Comparison of ENCODE assay signal across 8 cellular contexts in genomic region chr11:14643697-14644395, GRCh38. TPM values are rescaled to one million over a fixed set of nuclear protein-coding genes. Genes with fewer than 3 reads are reported as not detected.
A peak's percentile ranks its signal among the peaks of the same experiment; 100 is the strongest.
DNase-seq lines count a peak whose midpoint lies in the region; ATAC-seq and TF ChIP-seq lines count a peak whose summit lies in the region.

PDE3B (plus strand) TSS chr11:14643804; CDS start chr11:14644076, 272 bp downstream.

- CTCF ChIA-PET in BJ (lab: Yijun Ruan, JAX): interaction anchor here (1.0 to 1.5 kb wide), 6 partner anchors 10 to 264 kb away, joined by 3 to 6 read pairs (median 4); partner anchors contain the start of gene CYP2R1
- CTCF ChIA-PET in activated CD8-positive, alpha-beta T cell treated with anti-CD3 and anti-CD28 coated beads, Interleukin-2, amount 10 ng/mL, durations not matched to agents 7 days and 5 days (lab: Charles Lee): interaction anchor here (0.8 to 4.1 kb wide), 25 partner anchors 9 to 264 kb away, joined by 3 to 22 read pairs (median 4); partner anchors contain the start of genes CYP2R1 and PSMA1

- H3K4me1 ChIP-seq in endocrine pancreas (ENCODE audit: control insufficient read depth, insufficient read depth, low read length) (peaks cover 19% of the 10 kb centered on the region), mesodermal cell (ENCODE audit: control insufficient read depth, insufficient read depth, low read length, poor library complexity, severe bottlenecking) (peaks cover 8% of the 10 kb centered on the region)

- H3K9me3 ChIP-seq in endocrine pancreas (ENCODE audit: control insufficient read depth, low read length): no peaks in the 10 kb centered on the region
- no peaks in the 10 kb centered on the region for H3K9me3 ChIP-seq in mesodermal cell (ENCODE audit: control insufficient read depth, low read length)

- no peaks in the 10 kb centered on the region for H3K36me3 ChIP-seq in BJ (ENCODE audit: control insufficient read depth, insufficient read depth, low read length)
- no peaks in the 10 kb centered on the region for H3K36me3 ChIP-seq in endocrine pancreas (ENCODE audit: control insufficient read depth, insufficient read depth, low read length)
- no peaks in the 10 kb centered on the region for H3K36me3 ChIP-seq in mesodermal cell (ENCODE audit: control insufficient read depth, insufficient read depth, low read length)

- no peaks in the 10 kb centered on the region for H3K9me3 Mint-ChIP-seq in activated CD8-positive, alpha-beta T cell treated with anti-CD3 and anti-CD28 coated beads, Interleukin-2, amount 10 ng/mL, durations not matched to agents 7 days and 5 days (ENCODE audit: insufficient read depth)

- peaks cover 41% of the 10 kb centered on the region for H3K4me1 Mint-ChIP-seq in activated CD8-positive, alpha-beta T cell treated with anti-CD3 and anti-CD28 coated beads, Interleukin-2, amount 10 ng/mL, durations not matched to agents 7 days and 5 days (ENCODE audit: low read depth)

- peak within 1 kb of the TSS; percentile 81 for H3K4me3 Mint-ChIP-seq in activated CD8-positive, alpha-beta T cell treated with anti-CD3 and anti-CD28 coated beads, Interleukin-2, amount 10 ng/mL, durations not matched to agents 7 days and 5 days

- H3K9ac ChIP-seq in endocrine pancreas (ENCODE audit: control insufficient read depth, insufficient read depth, low read length): peak within 1 kb of the TSS; percentile 88

- no peaks in the 10 kb centered on the region for H3K27me3 Mint-ChIP-seq in activated CD8-positive, alpha-beta T cell treated with anti-CD3 and anti-CD28 coated beads, Interleukin-2, amount 10 ng/mL, durations not matched to agents 7 days and 5 days (ENCODE audit: low read depth)

- DNase-seq in BJ (ENCODE audit: low read depth): no peak
- peak; percentile 53 for DNase-seq in NCI-H748 treated with DMSO at 0.1 percent for 48 hours (lab: John Stamatoyannopoulos, UW)
- DNase-seq in activated CD8-positive, alpha-beta T cell treated with anti-CD3 and anti-CD28 coated beads, Interleukin-2, amount 10 ng/mL, durations not matched to agents 7 days and 5 days: peak; percentile 89
- peak; percentile 42 to 48 for DNase-seq in stimulated activated CD8-positive, alpha-beta memory T cell treated with anti-CD3 and anti-CD28 coated beads, Interleukin-4, amount 100 ng/mL, for 1 hour (ENCODE audit: low read depth in 2 of 2, low spot score in 1 of 2)

- no peak for TF ChIP-seq CTCF in BJ (IDR thresholded peaks at IDR 0.05; ENCODE audit: insufficient read depth, low read depth, low read length)

- H3K36me3 Mint-ChIP-seq in activated CD8-positive, alpha-beta T cell treated with anti-CD3 and anti-CD28 coated beads, Interleukin-2, amount 10 ng/mL, durations not matched to agents 7 days and 5 days (ENCODE audit: low read depth): peaks cover 53% of the 10 kb centered on the region

- 0% methylated on average over 49 to 66 of the region's 79 CpGs for WGBS in mesodermal cell (ENCODE audit: insufficient coverage in 2 of 2), 2 experiments

- H3K27ac ChIP-seq in mesodermal cell (ENCODE audit: low read depth, low read length, severe bottlenecking): peak within 1 kb of the TSS; percentile 71

- peaks cover 3% of the 10 kb centered on the region; the same call in 1 of the 2 replicates for H3K27me3 ChIP-seq in BJ (ENCODE audit: control insufficient read depth, insufficient read depth, low read length)
- no peaks in the 10 kb centered on the region for H3K27me3 ChIP-seq in endocrine pancreas (ENCODE audit: control insufficient read depth, insufficient read depth, low read length)

- peak within 1 kb of the TSS; percentile 91 for H3K27ac Mint-ChIP-seq in activated CD8-positive, alpha-beta T cell treated with anti-CD3 and anti-CD28 coated beads, Interleukin-2, amount 10 ng/mL, durations not matched to agents 7 days and 5 days

- H3K4me3 ChIP-seq in BJ (ENCODE audit: low read depth, low read length) (peak within 1 kb of the TSS; percentile 45), endocrine pancreas (ENCODE audit: control insufficient read depth, insufficient read depth, low read length) (peak within 1 kb of the TSS; percentile 41), mesodermal cell (ENCODE audit: extremely low read depth, insufficient read depth, low read length, poor library complexity, severe bottlenecking) (peak within 1 kb of the TSS; percentile 69)

- ATAC-seq in GM19035 (IDR thresholded peaks at IDR 0.05; ENCODE audit: unreplicated experiment) (peak; percentile 74), HG03342 (IDR thresholded peaks at IDR 0.05; ENCODE audit: unreplicated experiment) (peak; percentile 57)
- ATAC-seq in activated CD8-positive, alpha-beta T cell treated with anti-CD3 and anti-CD28 coated beads, Interleukin-2, amount 10 ng/mL, durations not matched to agents 7 days and 5 days: peak; percentile 77

- POLR2A ChIA-PET in BJ (lab: Charles Lee): no interaction called here
- POLR2A ChIA-PET in activated CD8-positive, alpha-beta T cell treated with anti-CD3 and anti-CD28 coated beads, Interleukin-2, amount 10 ng/mL, durations not matched to agents 7 days and 5 days (lab: Charles Lee): interaction anchor here (0.6 to 4.7 kb wide), 27 partner anchors 9 to 280 kb away, joined by 3 to 52 read pairs (median 4); partner anchors contain the start of genes COPB1, CYP2R1 and PSMA1

RNA-seq across cellular contexts. Expression of gene PDE3B, which starts in this region (rescaled TPM):
- 0.06 TPM in 2 replicates for polyA plus RNA-seq in BJ (2011; rRNA removed)
- 0.05 and 0.21 TPM in 2 replicates for polyA minus RNA-seq in BJ (2011; rRNA and poly(A)+ RNA removed)
- 10 to 100 TPM; 74.8 to 81.4 TPM for total RNA-seq in activated CD8-positive, alpha-beta T cell treated with anti-CD3 and anti-CD28 coated beads, Interleukin-2, amount 10 ng/mL, durations not matched to agents 7 days and 5 days
- polyA plus RNA-seq in mesodermal cell (2013, experiment 1 of 2): 8.5 TPM
- polyA plus RNA-seq in mesodermal cell (2013, experiment 2 of 2): 7.9 TPM
